Comparison of ENCODE assay signal across 24 cellular contexts in the genomic region with DNA sequence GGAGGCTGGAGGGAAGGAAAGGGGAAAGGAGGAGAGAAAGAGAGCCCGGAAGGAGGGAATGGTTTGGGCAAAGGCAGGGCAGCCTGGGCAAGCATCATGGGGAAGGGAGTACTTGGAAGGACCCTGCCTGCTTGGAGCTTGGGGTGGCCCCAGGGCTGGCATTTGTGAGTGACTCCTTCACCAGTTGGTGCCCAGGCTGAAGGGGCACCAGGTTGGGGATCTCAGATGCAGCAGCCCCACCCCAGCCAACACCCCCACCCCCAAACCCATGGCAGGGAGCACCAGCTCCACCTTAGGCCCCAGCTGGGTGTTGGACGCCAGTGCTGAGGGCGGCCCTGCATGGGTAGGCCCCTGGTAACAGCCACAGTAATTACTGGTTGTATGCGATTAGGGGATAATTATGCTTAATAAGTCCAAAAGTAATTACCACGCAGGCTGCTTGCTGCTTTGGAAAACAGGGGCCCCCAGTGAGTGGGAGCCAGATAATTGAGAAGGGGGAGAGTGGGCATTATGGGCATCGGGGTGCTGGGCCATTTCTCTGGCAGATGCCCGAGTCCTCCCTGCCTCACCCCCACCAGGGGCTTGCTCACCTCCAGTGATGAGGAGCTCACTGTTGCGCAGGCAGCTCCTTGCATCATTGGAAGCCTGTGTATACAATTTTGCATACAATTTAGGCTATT.
"Had no signal": no experiment of that assay in that cellular context is flagged by ENCODE, and none has a peak within 500 bp of the region (broad histone marks: within the 10 kb centered on the region; RNA-seq: fewer than 3 reads in every experiment).

No MANE protein-coding gene starts in this region.

- H3K4me3 Mint-ChIP-seq: activated B cell treated with CpG ODN at 0.5 μM for 24 hours; activated CD8-positive, alpha-beta memory T cell treated with anti-CD3 and anti-CD28 coated beads, Interleukin-2, amount 10 ng/mL, durations not matched to agents 7 days and 5 days; activated CD8-positive, alpha-beta T cell treated with anti-CD3 and anti-CD28 coated beads, Interleukin-2, amount 10 ng/mL, durations not matched to agents 7 days and 5 days; activated naive CD4-positive, alpha-beta T cell treated with anti-CD3 and anti-CD28 coated beads, Interleukin-2, amount 10 ng/mL, durations not matched to agents 7 days and 5 days; activated naive CD8-positive, alpha-beta T cell treated with anti-CD3 and anti-CD28 coated beads, Interleukin-2, amount 10 ng/mL, durations not matched to agents 7 days and 5 days; effector memory CD8-positive, alpha-beta T cell; natural killer cell; neural progenitor cell; T-helper 17 cell had no signal

- H3K36me3 Mint-ChIP-seq: activated CD8-positive, alpha-beta memory T cell treated with anti-CD3 and anti-CD28 coated beads, Interleukin-2, amount 10 ng/mL, durations not matched to agents 7 days and 5 days; activated naive CD4-positive, alpha-beta T cell treated with anti-CD3 and anti-CD28 coated beads, Interleukin-2, amount 10 ng/mL, durations not matched to agents 7 days and 5 days; activated naive CD8-positive, alpha-beta T cell treated with anti-CD3 and anti-CD28 coated beads, Interleukin-2, amount 10 ng/mL, durations not matched to agents 7 days and 5 days; natural killer cell; neural progenitor cell had no signal

- H3K36me3 ChIP-seq: gastrocnemius medialis, left lung, neural progenitor cell, tibial nerve had no signal

- H3K9me3 Mint-ChIP-seq: activated B cell treated with CpG ODN at 0.5 μM for 24 hours; activated naive CD4-positive, alpha-beta T cell treated with anti-CD3 and anti-CD28 coated beads, Interleukin-2, amount 10 ng/mL, durations not matched to agents 7 days and 5 days; activated naive CD8-positive, alpha-beta T cell treated with anti-CD3 and anti-CD28 coated beads, Interleukin-2, amount 10 ng/mL, durations not matched to agents 7 days and 5 days; activated T-helper 2 cell treated with anti-CD3 and anti-CD28 coated beads, Interferon-gamma antibody, Interleukin-2, Interleukin-4, amounts not matched to agents 10 μg/mL and 5 μg/mL and 100 μg/mL, durations not matched to agents 14 hours and 24 hours and 36 hours; effector memory CD8-positive, alpha-beta T cell; natural killer cell; neural progenitor cell had no signal

- ATAC-seq: activated CD8-positive, alpha-beta memory T cell treated with anti-CD3 and anti-CD28 coated beads, Interleukin-2, amount 10 ng/mL, durations not matched to agents 7 days and 5 days; activated CD8-positive, alpha-beta T cell treated with anti-CD3 and anti-CD28 coated beads, Interleukin-2, amount 10 ng/mL, durations not matched to agents 7 days and 5 days; effector memory CD8-positive, alpha-beta T cell; gastrocnemius medialis; left lung; natural killer cell; right cardiac atrium; T-helper 17 cell had no signal

- H3K27ac ChIP-seq: gastrocnemius medialis, left lung, neural progenitor cell, tibial nerve had no signal

- DNase-seq: activated B cell treated with CpG ODN at 0.5 μM for 24 hours; activated CD8-positive, alpha-beta memory T cell treated with anti-CD3 and anti-CD28 coated beads, Interleukin-2, amount 10 ng/mL, durations not matched to agents 7 days and 5 days; activated CD8-positive, alpha-beta T cell treated with anti-CD3 and anti-CD28 coated beads, Interleukin-2, amount 10 ng/mL, durations not matched to agents 7 days and 5 days; activated naive CD4-positive, alpha-beta T cell treated with anti-CD3 and anti-CD28 coated beads, Interleukin-2, amount 10 ng/mL, durations not matched to agents 7 days and 5 days; activated naive CD8-positive, alpha-beta T cell treated with anti-CD3 and anti-CD28 coated beads, Interleukin-2, amount 10 ng/mL, durations not matched to agents 7 days and 5 days; activated T-cell treated with anti-CD3 and anti-CD28 coated beads, Interleukin-2, amount 50 U/mL, for 48 hours; amniotic stem cell; caudate nucleus; cortex of kidney; effector memory CD8-positive, alpha-beta T cell; erythroblast; gastrocnemius medialis; mesendoderm; natural killer cell; occipital lobe; right cardiac atrium; stimulated activated CD4-positive, alpha-beta T cell treated with anti-CD3 and anti-CD28 coated beads, Interleukin-2, amount 100 ng/mL, for 48 hours; stimulated activated naive CD4-positive, alpha-beta T cell treated with Interleukin-2 at 50 U/mL for 16 hours; T-helper 17 cell had no signal

- H3K9me3 ChIP-seq: gastrocnemius medialis, left lung, tibial nerve had no signal

- H3K27ac Mint-ChIP-seq: activated B cell treated with CpG ODN at 0.5 μM for 24 hours; activated CD8-positive, alpha-beta memory T cell treated with anti-CD3 and anti-CD28 coated beads, Interleukin-2, amount 10 ng/mL, durations not matched to agents 7 days and 5 days; activated CD8-positive, alpha-beta T cell treated with anti-CD3 and anti-CD28 coated beads, Interleukin-2, amount 10 ng/mL, durations not matched to agents 7 days and 5 days; activated naive CD4-positive, alpha-beta T cell treated with anti-CD3 and anti-CD28 coated beads, Interleukin-2, amount 10 ng/mL, durations not matched to agents 7 days and 5 days; activated naive CD8-positive, alpha-beta T cell treated with anti-CD3 and anti-CD28 coated beads, Interleukin-2, amount 10 ng/mL, durations not matched to agents 7 days and 5 days; activated T-helper 2 cell treated with anti-CD3 and anti-CD28 coated beads, Interferon-gamma antibody, Interleukin-2, Interleukin-4, amounts not matched to agents 10 μg/mL and 5 μg/mL and 100 μg/mL, durations not matched to agents 14 hours and 24 hours and 36 hours; effector memory CD8-positive, alpha-beta T cell; natural killer cell; neural progenitor cell; T-helper 17 cell had no signal

- H3K4me1 Mint-ChIP-seq: activated CD8-positive, alpha-beta memory T cell treated with anti-CD3 and anti-CD28 coated beads, Interleukin-2, amount 10 ng/mL, durations not matched to agents 7 days and 5 days; activated naive CD4-positive, alpha-beta T cell treated with anti-CD3 and anti-CD28 coated beads, Interleukin-2, amount 10 ng/mL, durations not matched to agents 7 days and 5 days had no signal

- H3K4me3 ChIP-seq: gastrocnemius medialis, left lung, lung, neural progenitor cell, tibial nerve had no signal
